1 cellular context compared by ENCODE assay signal in the genomic region with DNA sequence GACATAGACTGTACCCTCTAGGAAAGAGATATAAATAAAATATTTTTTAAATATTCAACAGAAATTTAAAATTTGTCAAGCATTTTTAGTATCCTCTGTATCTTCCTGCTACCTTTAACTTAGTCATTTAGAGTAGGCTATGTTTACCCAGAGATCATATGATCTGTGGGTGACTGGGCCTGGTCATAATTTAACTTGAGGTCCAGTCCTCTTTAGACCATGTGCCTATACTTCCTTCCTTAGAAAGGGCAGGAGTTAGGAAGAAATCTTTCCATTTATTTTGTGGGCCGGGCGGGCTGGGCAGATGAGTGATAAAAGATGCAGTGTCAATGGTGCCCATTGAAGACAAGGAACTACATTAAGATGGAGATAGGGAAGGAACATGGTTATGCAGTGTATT.
TF ChIP-seq lines count a peak whose summit lies in the region.

No MANE protein-coding gene starts in this region.

TF ChIP-seq in HepG2, 621 proteins besides CTCF, POLR2A, EP300 and RAD21 (continued from another document):
- no peak for TF ChIP-seq ZFP41 (CRISPR knock-in tag; IDR thresholded peaks at IDR 0.05; ENCODE audit: borderline replicate concordance)
- no peak for TF ChIP-seq FOXO1 (CRISPR knock-in tag; IDR thresholded peaks at IDR 0.05)
- no peak for TF ChIP-seq RBM39 (IDR thresholded peaks at IDR 0.05; ENCODE audit: low read depth, low read length, poor library complexity, severe bottlenecking)
- no peak for TF ChIP-seq ZNF678 (CRISPR knock-in tag; IDR thresholded peaks at IDR 0.05)
- TF ChIP-seq, protein P1, sequence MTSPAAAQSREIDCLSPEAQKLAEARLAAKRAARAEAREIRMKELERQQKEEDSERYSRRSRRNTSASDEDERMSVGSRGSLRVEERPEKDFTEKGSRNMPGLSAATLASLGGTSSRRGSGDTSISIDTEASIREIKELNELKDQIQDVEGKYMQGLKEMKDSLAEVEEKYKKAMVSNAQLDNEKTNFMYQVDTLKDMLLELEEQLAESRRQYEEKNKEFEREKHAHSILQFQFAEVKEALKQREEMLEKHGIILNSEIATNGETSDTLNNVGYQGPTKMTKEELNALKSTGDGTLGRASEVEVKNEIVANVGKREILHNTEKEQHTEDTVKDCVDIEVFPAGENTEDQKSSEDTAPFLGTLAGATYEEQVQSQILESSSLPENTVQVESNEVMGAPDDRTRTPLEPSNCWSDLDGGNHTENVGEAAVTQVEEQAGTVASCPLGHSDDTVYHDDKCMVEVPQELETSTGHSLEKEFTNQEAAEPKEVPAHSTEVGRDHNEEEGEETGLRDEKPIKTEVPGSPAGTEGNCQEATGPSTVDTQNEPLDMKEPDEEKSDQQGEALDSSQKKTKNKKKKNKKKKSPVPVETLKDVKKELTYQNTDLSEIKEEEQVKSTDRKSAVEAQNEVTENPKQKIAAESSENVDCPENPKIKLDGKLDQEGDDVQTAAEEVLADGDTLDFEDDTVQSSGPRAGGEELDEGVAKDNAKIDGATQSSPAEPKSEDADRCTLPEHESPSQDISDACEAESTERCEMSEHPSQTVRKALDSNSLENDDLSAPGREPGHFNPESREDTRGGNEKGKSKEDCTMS (CRISPR knock-in tag; conservative IDR thresholded peaks at IDR 0.05), result no peak
- TF ChIP-seq ZNF772 (CRISPR knock-in tag; IDR thresholded peaks at IDR 0.05), result no peak
- no peak for TF ChIP-seq ZNF777 (CRISPR knock-in tag; IDR thresholded peaks at IDR 0.05)
- no peak for TF ChIP-seq RORA (CRISPR knock-in tag; IDR thresholded peaks at IDR 0.05)
- no peak for TF ChIP-seq SRSF4 (IDR thresholded peaks at IDR 0.05; ENCODE audit: low read depth, low read length, poor library complexity, severe bottlenecking)
- TF ChIP-seq, protein P2, sequence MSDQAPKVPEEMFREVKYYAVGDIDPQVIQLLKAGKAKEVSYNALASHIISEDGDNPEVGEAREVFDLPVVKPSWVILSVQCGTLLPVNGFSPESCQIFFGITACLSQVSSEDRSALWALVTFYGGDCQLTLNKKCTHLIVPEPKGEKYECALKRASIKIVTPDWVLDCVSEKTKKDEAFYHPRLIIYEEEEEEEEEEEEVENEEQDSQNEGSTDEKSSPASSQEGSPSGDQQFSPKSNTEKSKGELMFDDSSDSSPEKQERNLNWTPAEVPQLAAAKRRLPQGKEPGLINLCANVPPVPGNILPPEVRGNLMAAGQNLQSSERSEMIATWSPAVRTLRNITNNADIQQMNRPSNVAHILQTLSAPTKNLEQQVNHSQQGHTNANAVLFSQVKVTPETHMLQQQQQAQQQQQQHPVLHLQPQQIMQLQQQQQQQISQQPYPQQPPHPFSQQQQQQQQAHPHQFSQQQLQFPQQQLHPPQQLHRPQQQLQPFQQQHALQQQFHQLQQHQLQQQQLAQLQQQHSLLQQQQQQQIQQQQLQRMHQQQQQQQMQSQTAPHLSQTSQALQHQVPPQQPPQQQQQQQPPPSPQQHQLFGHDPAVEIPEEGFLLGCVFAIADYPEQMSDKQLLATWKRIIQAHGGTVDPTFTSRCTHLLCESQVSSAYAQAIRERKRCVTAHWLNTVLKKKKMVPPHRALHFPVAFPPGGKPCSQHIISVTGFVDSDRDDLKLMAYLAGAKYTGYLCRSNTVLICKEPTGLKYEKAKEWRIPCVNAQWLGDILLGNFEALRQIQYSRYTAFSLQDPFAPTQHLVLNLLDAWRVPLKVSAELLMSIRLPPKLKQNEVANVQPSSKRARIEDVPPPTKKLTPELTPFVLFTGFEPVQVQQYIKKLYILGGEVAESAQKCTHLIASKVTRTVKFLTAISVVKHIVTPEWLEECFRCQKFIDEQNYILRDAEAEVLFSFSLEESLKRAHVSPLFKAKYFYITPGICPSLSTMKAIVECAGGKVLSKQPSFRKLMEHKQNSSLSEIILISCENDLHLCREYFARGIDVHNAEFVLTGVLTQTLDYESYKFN (CRISPR knock-in tag; conservative IDR thresholded peaks at IDR 0.05), result 0 out of 2 replicates have a peak, but pooled peaks have one; percentile 36
- TF ChIP-seq, protein P3, sequence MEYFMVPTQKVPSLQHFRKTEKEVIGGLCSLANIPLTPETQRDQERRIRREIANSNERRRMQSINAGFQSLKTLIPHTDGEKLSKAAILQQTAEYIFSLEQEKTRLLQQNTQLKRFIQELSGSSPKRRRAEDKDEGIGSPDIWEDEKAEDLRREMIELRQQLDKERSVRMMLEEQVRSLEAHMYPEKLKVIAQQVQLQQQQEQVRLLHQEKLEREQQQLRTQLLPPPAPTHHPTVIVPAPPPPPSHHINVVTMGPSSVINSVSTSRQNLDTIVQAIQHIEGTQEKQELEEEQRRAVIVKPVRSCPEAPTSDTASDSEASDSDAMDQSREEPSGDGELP (IDR thresholded peaks at IDR 0.05; ENCODE audit: borderline replicate concordance, low read depth), result peak; percentile 55; the same call in 1 of the 2 replicates
- TF ChIP-seq ZFP36L1 (CRISPR knock-in tag; IDR thresholded peaks at IDR 0.05), result no peak
